Comparison of ENCODE assay signal across 3 cellular contexts in the genomic region with DNA sequence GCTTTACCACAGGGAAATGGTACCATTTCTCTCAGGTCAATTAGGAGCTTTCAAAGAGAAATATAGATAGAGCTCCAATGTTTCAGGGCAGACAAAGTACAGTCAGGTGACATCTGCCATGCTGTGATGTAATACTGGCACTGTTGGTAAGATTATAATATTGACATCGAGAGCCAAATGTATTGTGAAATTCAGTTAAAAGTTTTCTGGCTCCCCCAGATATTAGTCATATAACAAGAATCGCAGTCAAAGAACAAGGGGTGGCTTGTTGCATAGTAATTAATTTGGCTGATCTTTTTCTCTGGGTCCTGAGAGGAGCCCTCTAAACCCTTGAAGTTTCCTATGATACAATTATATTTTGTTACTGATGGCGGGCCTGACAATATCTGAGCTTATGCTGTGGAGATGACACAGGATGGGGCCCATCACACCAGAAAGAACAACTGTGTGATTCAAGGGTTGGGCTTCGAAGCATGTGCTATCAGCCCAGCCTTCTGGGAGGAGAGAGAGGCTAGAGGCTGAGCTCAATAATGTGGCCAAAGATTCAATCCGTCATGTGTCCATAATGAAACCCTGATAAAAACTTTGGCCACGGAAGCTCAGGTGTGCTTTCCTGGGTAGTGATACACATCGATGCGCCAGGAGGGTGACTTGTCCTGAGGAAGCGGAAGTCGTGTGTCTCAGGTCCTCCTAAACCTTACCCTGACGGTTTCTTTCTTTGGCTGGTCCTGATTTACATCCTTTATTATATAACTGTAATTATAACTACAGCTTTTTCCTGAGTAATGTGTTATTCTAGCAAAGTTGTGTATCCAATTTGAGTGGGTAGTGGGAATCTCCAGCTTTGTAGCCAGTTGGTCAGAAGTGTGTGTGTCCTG. TPM values are rescaled to one million over a fixed set of nuclear protein-coding genes. Genes with fewer than 3 reads are reported as not detected.
"Had no signal": no experiment of that assay in that cellular context is flagged by ENCODE, and none has a peak within 500 bp of the region (broad histone marks: within the 10 kb centered on the region; RNA-seq: fewer than 3 reads in every experiment).

No MANE protein-coding gene starts in this region.

RNA-seq across cellular contexts. Expression of gene GOLGA8Q, which starts 48.7 kb away (rescaled TPM):
- total RNA-seq: hepatocyte, progenitor cell of endocrine pancreas, smooth muscle cell had no signal
- polyA plus RNA-seq: hepatocyte, smooth muscle cell had no signal
